Comparison of ENCODE assay signal across 14 cellular contexts in the genomic region with DNA sequence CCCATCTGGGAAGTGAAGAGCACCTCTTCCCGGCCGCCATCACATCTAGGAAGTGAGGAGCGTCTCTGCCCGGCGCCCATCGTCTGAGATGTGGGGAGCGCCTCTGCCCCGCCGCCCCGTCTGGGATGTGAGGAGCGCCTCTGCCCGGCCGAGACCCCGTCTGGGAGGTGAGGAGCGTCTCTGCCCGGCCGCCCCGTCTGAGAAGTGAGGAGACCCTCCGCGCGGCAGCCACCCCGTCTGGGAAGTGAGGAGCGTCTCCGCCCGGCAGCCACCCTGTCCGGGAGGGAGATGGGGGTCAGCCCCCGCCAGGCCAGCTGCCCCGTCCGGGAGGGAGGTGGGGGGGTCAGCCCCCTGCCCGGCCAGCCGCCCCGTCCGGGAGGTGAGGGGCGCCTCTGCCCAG. TPM values are rescaled to one million over a fixed set of nuclear protein-coding genes. Genes with fewer than 3 reads are reported as not detected.
"Had no signal": no experiment of that assay in that cellular context is flagged by ENCODE, and none has a peak within 500 bp of the region (broad histone marks: within the 10 kb centered on the region; RNA-seq: fewer than 3 reads in every experiment).

No MANE protein-coding gene starts in this region.

RNA-seq across cellular contexts. Expression of a gene that starts 36.1 kb away (rescaled TPM):
- total RNA-seq: stomach, subcutaneous adipose tissue, suprapubic skin, temporal lobe, thoracic aorta, thyroid gland, tibial nerve, transverse colon, upper lobe of left lung, upper lobe of right lung, ureter, urinary bladder, uterus, vagina had no signal

RNA-seq across cellular contexts. Expression of a gene that starts 52.5 kb away (rescaled TPM):
- total RNA-seq: stomach, subcutaneous adipose tissue, suprapubic skin, temporal lobe, thoracic aorta, thyroid gland, transverse colon, upper lobe of left lung, upper lobe of right lung, ureter, urinary bladder, uterus, vagina had no signal
